ENCODE assay signal across 8 cellular contexts in the genomic region with DNA sequence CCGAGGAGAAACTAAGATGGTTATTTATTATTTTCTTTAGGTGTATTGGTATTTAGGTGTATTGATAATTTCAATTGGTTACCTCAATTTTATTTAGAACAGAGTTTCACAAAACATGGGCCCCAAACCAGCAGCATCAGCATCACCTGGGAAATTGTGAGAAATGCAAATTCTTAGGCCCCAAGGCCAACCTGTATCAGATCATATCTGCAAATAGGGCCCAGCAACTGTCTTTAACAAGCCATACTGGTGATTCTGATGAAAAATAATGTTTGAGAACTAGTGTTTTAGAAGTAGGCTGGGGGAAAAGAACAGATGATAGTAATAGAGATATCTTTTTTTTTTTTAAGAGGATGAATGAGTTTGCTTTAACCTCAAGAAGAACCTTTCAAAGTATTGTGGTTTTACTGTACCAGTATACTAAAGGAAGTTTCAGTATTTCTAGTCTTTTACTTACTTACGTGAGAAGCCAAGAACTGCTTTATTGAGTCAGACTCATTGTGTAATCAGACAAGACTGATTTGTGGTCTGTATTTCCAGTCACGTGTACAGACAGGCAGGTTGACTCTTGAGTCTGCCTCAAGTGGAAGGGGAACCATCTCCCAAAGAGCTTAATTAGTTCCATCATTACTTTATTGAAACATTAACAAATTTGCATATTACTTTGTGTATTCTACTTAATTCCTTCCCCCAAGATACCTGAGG.
DNase-seq lines count a peak whose midpoint lies in the region; ATAC-seq, FAIRE-seq and TF ChIP-seq lines count a peak whose summit lies in the region.

No MANE protein-coding gene starts in this region.

- CTCF ChIA-PET in Calu3 (lab: Charles Lee) = interaction anchor here (0.7 kb wide), 1 partner anchor 493 kb away, joined by 3 read pairs; no protein-coding TSS in a partner anchor

- peak; percentile 2 for DNase-seq in Calu3
- no peak for DNase-seq in T-helper 17 cell
- no peak for DNase-seq in stimulated activated effector memory CD8-positive, alpha-beta T cell treated with anti-CD3 and anti-CD28 coated beads, Interleukin-12 subunit alpha, Interleukin-12 subunit beta, amount 100 ng/mL, for 72 hours (ENCODE audit: low spot score in 2 of 2)
- no peak for DNase-seq in H54 (ENCODE audit: insufficient read length, low spot score)
- DNase-seq in foreskin melanocyte = no peak

- FAIRE-seq in H54 (lab: Jason Lieb, UNC) = no peak

- no TSS peak for BruUV-seq in Calu3 (replicated peaks; lab: Mats Ljungman, UMichigan)

- H3K9me3 ChIP-seq in T-helper 17 cell (ENCODE audit: control insufficient read depth, low read length, poor library complexity, severe bottlenecking) = no peaks in the 10 kb centered on the region

- no peaks in the 10 kb centered on the region for H3K27me3 Mint-ChIP-seq in Calu3 (ENCODE audit: unreplicated experiment)
- H3K27me3 Mint-ChIP-seq in T-helper 17 cell = peaks cover 9% of the 10 kb centered on the region

- TF ChIP-seq CTCF in Calu3 (IDR thresholded peaks at IDR 0.05; ENCODE audit: unreplicated experiment) = no peak

- TF ChIP-seq POLR2A in H54 (IDR thresholded peaks at IDR 0.05; ENCODE audit: low read depth, low read length) = no peak

- no peaks in the 10 kb centered on the region for H3K9me3 Mint-ChIP-seq in Calu3 (ENCODE audit: low read depth, unreplicated experiment)
- H3K9me3 Mint-ChIP-seq in stimulated activated effector memory CD8-positive, alpha-beta T cell treated with anti-CD3 and anti-CD28 coated beads, Interleukin-12 subunit alpha, Interleukin-12 subunit beta, amount 100 ng/mL, for 72 hours = no peaks in the 10 kb centered on the region

- H3K4me1 Mint-ChIP-seq in Calu3 (ENCODE audit: low read depth, unreplicated experiment) (peaks cover 7% of the 10 kb centered on the region), T-helper 17 cell (peaks cover 4% of the 10 kb centered on the region)
- no peaks in the 10 kb centered on the region for H3K4me1 Mint-ChIP-seq in stimulated activated effector memory CD8-positive, alpha-beta T cell treated with anti-CD3 and anti-CD28 coated beads, Interleukin-12 subunit alpha, Interleukin-12 subunit beta, amount 100 ng/mL, for 72 hours

- H3K27ac Mint-ChIP-seq in Calu3 (ENCODE audit: unreplicated experiment) = no peak overlapping the region
- peak overlapping the region; percentile 59 for H3K27ac Mint-ChIP-seq in T-helper 17 cell
- no peak overlapping the region for H3K27ac Mint-ChIP-seq in stimulated activated effector memory CD8-positive, alpha-beta T cell treated with anti-CD3 and anti-CD28 coated beads, Interleukin-12 subunit alpha, Interleukin-12 subunit beta, amount 100 ng/mL, for 72 hours

- H3K4me3 Mint-ChIP-seq in Calu3 (ENCODE audit: low read depth, unreplicated experiment) (no peak overlapping the region), T-helper 17 cell (no peak overlapping the region)
- H3K4me3 Mint-ChIP-seq in stimulated activated effector memory CD8-positive, alpha-beta T cell treated with anti-CD3 and anti-CD28 coated beads, Interleukin-12 subunit alpha, Interleukin-12 subunit beta, amount 100 ng/mL, for 72 hours = no peak overlapping the region

- H3K36me3 Mint-ChIP-seq in Calu3 (ENCODE audit: insufficient read depth, unreplicated experiment) = no peaks in the 10 kb centered on the region
- no peaks in the 10 kb centered on the region for H3K36me3 Mint-ChIP-seq in T-helper 17 cell (ENCODE audit: low read depth)
- H3K36me3 Mint-ChIP-seq in stimulated activated effector memory CD8-positive, alpha-beta T cell treated with anti-CD3 and anti-CD28 coated beads, Interleukin-12 subunit alpha, Interleukin-12 subunit beta, amount 100 ng/mL, for 72 hours = no peaks in the 10 kb centered on the region

- intact Hi-C loops in Calu3 (cut with micrococcal nuclease; ENCODE audit: unreplicated experiment) = no loop called here

- ATAC-seq in GM19455 (IDR thresholded peaks at IDR 0.05; ENCODE audit: unreplicated experiment) (peak; percentile 66), HG03442 (IDR thresholded peaks at IDR 0.05; ENCODE audit: unreplicated experiment) (peak; percentile 99), T-helper 17 cell (peak; percentile 89), HG03571 (IDR thresholded peaks at IDR 0.05; ENCODE audit: unreplicated experiment) (no peak)
- peak; percentile 97 for ATAC-seq in stimulated activated effector memory CD8-positive, alpha-beta T cell treated with anti-CD3 and anti-CD28 coated beads, Interleukin-12 subunit alpha, Interleukin-12 subunit beta, amount 100 ng/mL, for 72 hours
